Comparison of ENCODE assay signal across 18 cellular contexts in the genomic region with DNA sequence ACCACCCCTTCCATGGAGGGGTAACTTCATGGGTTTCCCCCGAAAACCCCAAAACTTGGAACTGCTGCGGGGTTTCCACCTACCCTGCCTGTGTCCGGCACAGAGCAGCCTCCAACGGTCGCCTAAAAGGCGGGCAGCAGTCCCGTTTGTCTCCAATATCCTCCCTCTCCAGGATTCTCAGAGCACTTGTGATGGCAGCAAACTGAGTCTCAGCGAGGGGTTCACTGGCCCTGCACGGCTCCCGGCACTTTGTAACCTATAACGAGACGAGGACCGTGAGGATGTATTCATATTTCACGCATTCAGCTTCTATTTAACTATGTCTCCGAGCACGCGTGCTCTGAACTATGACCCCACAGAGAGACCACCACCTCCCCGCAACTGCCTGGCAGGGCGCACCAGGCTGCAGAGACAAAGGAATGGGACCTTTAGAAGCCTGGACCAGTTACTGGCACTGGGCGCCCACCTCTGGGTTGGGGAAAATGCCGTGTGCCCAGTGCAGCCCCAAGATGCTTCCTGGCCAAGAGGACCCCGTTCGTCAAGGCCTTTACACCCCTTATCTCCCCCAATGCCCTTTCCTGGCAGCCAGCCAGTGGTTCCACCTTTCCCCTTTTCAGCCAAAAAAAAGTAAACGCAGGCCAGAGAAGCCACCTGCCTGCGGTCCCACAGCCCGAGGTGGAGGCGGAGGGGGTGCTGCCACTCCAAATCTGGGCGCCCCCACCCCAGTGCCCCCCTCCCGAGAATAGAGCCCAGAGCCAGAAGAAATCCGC.
DNase-seq lines count a peak whose midpoint lies in the region; ATAC-seq, FAIRE-seq and TF ChIP-seq lines count a peak whose summit lies in the region.
"Had no signal": no experiment of that assay in that cellular context is flagged by ENCODE, and none has a peak within 500 bp of the region (broad histone marks: within the 10 kb centered on the region; RNA-seq: fewer than 3 reads in every experiment).

No MANE protein-coding gene starts in this region.

- no peak for TF ChIP-seq CTCF in SK-N-SH (IDR thresholded peaks at IDR 0.05)
- TF ChIP-seq CTCF in K562 (IDR thresholded peaks at IDR 0.05 in 2 of 3, conservative IDR thresholded peaks at IDR 0.05 in 1 of 3; ENCODE audit: insufficient read depth in 2 of 3, low read depth in 1 of 3, low read length in 3 of 3): no peak
- TF ChIP-seq CTCF in spleen (IDR thresholded peaks at IDR 0.05 in 8 of 11, conservative IDR thresholded peaks at IDR 0.05 in 3 of 11): no peak
- TF ChIP-seq CTCF in GM10266 (IDR thresholded peaks at IDR 0.05; ENCODE audit: control insufficient read depth, insufficient read depth, low read depth, missing control alignments): no peak

- no peak overlapping the region for H2BK5ac ChIP-seq in mesendoderm (ENCODE audit: low read length)

- H3K4me3 ChIP-seq in SK-N-SH (ENCODE audit: low read depth in 2 of 2, low read length in 1 of 2) (no peak overlapping the region), K562 (no peak overlapping the region), mesendoderm (ENCODE audit: low read length) (no peak overlapping the region), spleen (peak overlapping the region in 2 of 8 donors; percentile 31 to 50)
- no peak overlapping the region for H3K4me3 ChIP-seq in naive thymus-derived CD4-positive, alpha-beta T cell (ENCODE audit: low read length)
- H3K4me3 ChIP-seq: right lobe of liver had no signal

- peaks cover 0 to 9% (median 1%) of the 10 kb centered on the region in 7 donors for H3K4me1 Mint-ChIP-seq in naive thymus-derived CD4-positive, alpha-beta T cell

- POLR2A ChIA-PET in SK-N-SH (lab: Yijun Ruan, JAX) (no interaction called here), K562 (lab: Yijun Ruan, JAX) (no interaction called here)
- POLR2A ChIA-PET in naive thymus-derived CD4-positive, alpha-beta T cell (lab: Charles Lee): no interaction called here

- no peaks in the 10 kb centered on the region for H3K9me3 ChIP-seq in SK-N-SH
- no peaks in the 10 kb centered on the region for H3K9me3 ChIP-seq in K562 (replicated peaks; ENCODE audit: control insufficient read depth, insufficient read depth, low read depth, low read length)
- H3K9me3 ChIP-seq in spleen: no peaks in the 10 kb centered on the region
- no peaks in the 10 kb centered on the region for H3K9me3 ChIP-seq in naive thymus-derived CD4-positive, alpha-beta T cell (ENCODE audit: control insufficient read depth in 2 of 3, low read length in 3 of 3)
- H3K9me3 ChIP-seq: ascending aorta, right lobe of liver had no signal

- no peak overlapping the region for H4K5ac ChIP-seq in mesendoderm (ENCODE audit: low read length)

- peaks cover 37 to 68% (median 42%) of the 10 kb centered on the region in 5 donors for H3K27me3 Mint-ChIP-seq in naive thymus-derived CD4-positive, alpha-beta T cell

- H2BK120ac ChIP-seq in mesendoderm (ENCODE audit: low read depth, low read length): no peak overlapping the region

- H4K20me1 ChIP-seq in SK-N-SH (ENCODE audit: insufficient read depth) (no peaks in the 10 kb centered on the region), K562 (replicated peaks; ENCODE audit: control insufficient read depth, insufficient read depth, low read length) (no peaks in the 10 kb centered on the region; the same call in 1 of the 2 replicates)

- 83% methylated on average over 28 of the region's 30 CpGs for WGBS in SK-N-SH (ENCODE audit: low lambda C conversion rate)
- 4% methylated on average over 15 of the region's 30 CpGs for WGBS in K562 (ENCODE audit: insufficient coverage, low coverage, missing lambda C conversion rate)
- WGBS in mesendoderm (ENCODE audit: extremely low coverage, insufficient coverage, low lambda C conversion rate): no CpG with 5 or more reads among the region's 30 CpGs
- 62 to 68% (median 67%) methylated on average over 29 to 30 of the region's 30 CpGs for WGBS in spleen, 5 donors

- H3K9me3 Mint-ChIP-seq in naive thymus-derived CD4-positive, alpha-beta T cell: no peaks in the 10 kb centered on the region
- H3K9me3 Mint-ChIP-seq: CD8-positive, alpha-beta T cell had no signal

- no peaks in the 10 kb centered on the region for H3K36me3 ChIP-seq in SK-N-SH (replicated peaks in 1 of 2; ENCODE audit: control insufficient read depth in 1 of 2, insufficient read depth in 2 of 2, low read length in 1 of 2)
- no peaks in the 10 kb centered on the region for H3K36me3 ChIP-seq in K562 (ENCODE audit: control insufficient read depth, insufficient read depth, low read length)
- H3K36me3 ChIP-seq in mesendoderm (ENCODE audit: control insufficient read depth, insufficient read depth, low read length): no peaks in the 10 kb centered on the region
- no peaks in the 10 kb centered on the region for H3K36me3 ChIP-seq in spleen
- no peaks in the 10 kb centered on the region for H3K36me3 ChIP-seq in naive thymus-derived CD4-positive, alpha-beta T cell (ENCODE audit: control insufficient read depth in 2 of 3, insufficient read depth in 3 of 3, low read length in 3 of 3)
- H3K36me3 ChIP-seq: ascending aorta, right lobe of liver had no signal

- TF ChIP-seq POLR2A in K562 (conservative IDR thresholded peaks at IDR 0.05) (no peak), spleen (IDR thresholded peaks at IDR 0.05) (no peak), GM18505 (IDR thresholded peaks at IDR 0.05; ENCODE audit: borderline replicate concordance, extremely low read depth, insufficient read depth, insufficient read length) (no peak)

- H3K79me2 ChIP-seq in SK-N-SH (ENCODE audit: insufficient read depth) (no peaks in the 10 kb centered on the region), K562 (ENCODE audit: control insufficient read depth, insufficient read depth, low read length) (no peaks in the 10 kb centered on the region), mesendoderm (ENCODE audit: control insufficient read depth, insufficient read depth, low read length) (no peaks in the 10 kb centered on the region)

- no peak overlapping the region for H3K23ac ChIP-seq in mesendoderm (ENCODE audit: low read length)

- no TSS peak for BruUV-seq in K562 (replicated peaks; lab: Mats Ljungman, UMichigan)

- H3K9ac ChIP-seq in SK-N-SH: no peak overlapping the region
- no peak overlapping the region for H3K9ac ChIP-seq in K562 (ENCODE audit: insufficient read depth in 1 of 2, low read depth in 2 of 2, low read length in 2 of 2)
- H3K9ac ChIP-seq in mesendoderm (ENCODE audit: low read length): peak overlapping the region; percentile 64

- no peak overlapping the region for H2AK5ac ChIP-seq in mesendoderm (ENCODE audit: low read length)

- no peak overlapping the region; a peak in 1 of 4 replicates for H3K27ac ChIP-seq in SK-N-SH (ENCODE audit: low read depth in 2 of 2, low read length in 1 of 2)
- no peak overlapping the region for H3K27ac ChIP-seq in K562 (ENCODE audit: extremely low read depth, low read depth, low read length)
- H3K27ac ChIP-seq in mesendoderm (ENCODE audit: low read depth, low read length): peak overlapping the region; percentile 54
- H3K27ac ChIP-seq in spleen: no peak overlapping the region
- H3K27ac ChIP-seq in naive thymus-derived CD4-positive, alpha-beta T cell (ENCODE audit: low read depth, low read length): no peak overlapping the region
- H3K27ac ChIP-seq: ascending aorta, foreskin keratinocyte, right lobe of liver had no signal

- in situ Hi-C loops in K562 (cut with MboI): no loop called here

- H3K36me3 Mint-ChIP-seq in naive thymus-derived CD4-positive, alpha-beta T cell: peaks cover 0 to 3% (median 0%) of the 10 kb centered on the region in 5 donors
- H3K36me3 Mint-ChIP-seq: CD8-positive, alpha-beta T cell had no signal

- H3K9me1 ChIP-seq in K562 (ENCODE audit: control insufficient read depth, insufficient read depth, low read length): no peaks in the 10 kb centered on the region

- H3K27ac Mint-ChIP-seq in naive thymus-derived CD4-positive, alpha-beta T cell: no peak overlapping the region
- H3K27ac Mint-ChIP-seq: CD8-positive, alpha-beta T cell had no signal

- peak overlapping the region; percentile 80 for H3K56ac ChIP-seq in mesendoderm (ENCODE audit: low read length)

- H3K4me3 Mint-ChIP-seq in naive thymus-derived CD4-positive, alpha-beta T cell: peak overlapping the region in 1 of 10 donors; percentile 29
- H3K4me3 Mint-ChIP-seq: CD8-positive, alpha-beta T cell had no signal

- TF ChIP-seq EP300 in SK-N-SH (IDR thresholded peaks at IDR 0.05; ENCODE audit: borderline replicate concordance in 1 of 2, low read depth in 1 of 2, low read length in 1 of 2) (no peak), K562 (IDR thresholded peaks at IDR 0.05; ENCODE audit: low read length) (no peak)

- H3K9me2 ChIP-seq in SK-N-SH: no peaks in the 10 kb centered on the region

- H2AFZ ChIP-seq in SK-N-SH (ENCODE audit: low read depth) (no peak overlapping the region), K562 (ENCODE audit: low read depth, low read length) (no peak overlapping the region)

- DNase-seq in SK-N-SH (peak; percentile 30), K562 (ENCODE audit: extremely low read depth in 1 of 4, low spot score in 3 of 4) (no peak), mesendoderm (no peak), spleen (peak; percentile 52), GM10266 (ENCODE audit: extremely low spot score) (no peak)
- DNase-seq in naive thymus-derived CD4-positive, alpha-beta T cell: no peak
- DNase-seq: 8988T, foreskin keratinocyte, KG1, NCI-H1417 treated with DMSO at 0.1 percent for 48 hours, NCI-H446 treated with DMSO at 0.1 percent for 48 hours had no signal

- H3F3A ChIP-seq in SK-N-SH (replicated peaks; ENCODE audit: insufficient read depth): no peaks in the 10 kb centered on the region

- H3K4me2 ChIP-seq in SK-N-SH (no peak overlapping the region), K562 (ENCODE audit: insufficient read depth, low read length) (no peak overlapping the region), mesendoderm (ENCODE audit: low read length) (no peak overlapping the region)

- ATAC-seq in SK-N-SH treated with all-trans-retinoic acid at 6 μM for 48 hours (no peak), K562 (no peak), GM18505 (IDR thresholded peaks at IDR 0.05; ENCODE audit: unreplicated experiment) (no peak)
- ATAC-seq in naive thymus-derived CD4-positive, alpha-beta T cell: no peak
- ATAC-seq: CD8-positive, alpha-beta T cell; foreskin keratinocyte; stimulated activated naive CD8-positive, alpha-beta T cell treated with anti-CD3 and anti-CD28 coated beads, Interleukin-15, Interleukin-2, amounts not matched to agents 100 U/mL and 50 U/mL, for 24 hours had no signal

- CTCF ChIA-PET in SK-N-SH (lab: Yijun Ruan, JAX): interaction anchor here (1.5 kb wide), 1 partner anchor 52 kb away, joined by 3 read pairs; no protein-coding TSS in a partner anchor
- CTCF ChIA-PET in K562 (lab: Yijun Ruan, JAX; ENCODE audit: low intra/inter-chr PET ratio): no interaction called here
- CTCF ChIA-PET in naive thymus-derived CD4-positive, alpha-beta T cell (lab: Charles Lee): no interaction called here

- H3K27me3 ChIP-seq in SK-N-SH (ENCODE audit: insufficient read depth) (no peaks in the 10 kb centered on the region), K562 (ENCODE audit: control insufficient read depth in 2 of 2, insufficient read depth in 2 of 2, low read length in 2 of 2) (peaks cover 0 to 35% of the 10 kb centered on the region in 2 experiments; a peak in 2 of 5 replicates), mesendoderm (ENCODE audit: insufficient read depth, low read length, poor library complexity) (no peaks in the 10 kb centered on the region), spleen (replicated peaks in 1 of 7) (peaks cover 0 to 74% (median 20%) of the 10 kb centered on the region in 7 donors)
- H3K27me3 ChIP-seq in naive thymus-derived CD4-positive, alpha-beta T cell (ENCODE audit: control insufficient read depth in 2 of 2, insufficient read depth in 2 of 2, low read length in 2 of 2): no peaks in the 10 kb centered on the region

- peaks cover 21 to 68% of the 10 kb centered on the region in 2 experiments; a peak in 3 of 4 replicates for H3K4me1 ChIP-seq in SK-N-SH (ENCODE audit: control insufficient read depth in 1 of 2, insufficient read depth in 2 of 2, low read depth in 1 of 2, low read length in 1 of 2)
- peaks cover 0 to 16% of the 10 kb centered on the region in 2 experiments; a peak in 2 of 5 replicates for H3K4me1 ChIP-seq in K562 (replicated peaks in 1 of 2; ENCODE audit: control insufficient read depth in 2 of 2, insufficient read depth in 2 of 2, low read length in 2 of 2)
- peaks cover 11% of the 10 kb centered on the region for H3K4me1 ChIP-seq in mesendoderm (ENCODE audit: control insufficient read depth, low read depth, low read length)
- H3K4me1 ChIP-seq in spleen: peaks cover 4 to 31% (median 21%) of the 10 kb centered on the region in 6 donors
- no peaks in the 10 kb centered on the region for H3K4me1 ChIP-seq in naive thymus-derived CD4-positive, alpha-beta T cell (ENCODE audit: control insufficient read depth in 2 of 2, insufficient read depth in 2 of 2, low read length in 2 of 2)
- H3K4me1 ChIP-seq: ascending aorta, foreskin keratinocyte, right lobe of liver had no signal

- FAIRE-seq in K562 (lab: Jason Lieb, UNC): no peak
- FAIRE-seq: G401.6 had no signal

- H3K79me1 ChIP-seq in mesendoderm (ENCODE audit: low read length): no peaks in the 10 kb centered on the region

- peak overlapping the region; percentile 72 for H3K4ac ChIP-seq in mesendoderm (ENCODE audit: low read depth, low read length)

- TF ChIP-seq RAD21 in SK-N-SH (IDR thresholded peaks at IDR 0.05; ENCODE audit: low read length) (no peak), K562 (CRISPR knock-in tag; conservative IDR thresholded peaks at IDR 0.05 in 1 of 2, IDR thresholded peaks at IDR 0.05 in 1 of 2) (no peak)

- intact Hi-C loops in K562 (cut with micrococcal nuclease): no loop called here
- intact Hi-C loops in spleen (cut with DNase I; ENCODE audit: low total_unique reads): no loop called here
- intact Hi-C loops in naive thymus-derived CD4-positive, alpha-beta T cell (cut with micrococcal nuclease): no loop called here

- H2BK15ac ChIP-seq in mesendoderm (replicated peaks; ENCODE audit: low read depth): no peak overlapping the region

- no peak overlapping the region for H4K8ac ChIP-seq in mesendoderm (ENCODE audit: low read depth, low read length)

- H3K18ac ChIP-seq in mesendoderm (ENCODE audit: low read length): peak overlapping the region; percentile 95

Comparison
In these comparisons a context has a peak if more than half of its experiments do, and no peak if none do; other contexts are left out.
1. DNase-seq: peak in SK-N-SH (single experiment) and spleen (single experiment); none in K562 (0 of 4), mesendoderm (single experiment), GM10266 (single experiment) and naive thymus-derived CD4-positive, alpha-beta T cell (0 of 9).
2. Of the 27 proteins assayed by ChIP-seq in both K562 and SK-N-SH: peak only in K562: NFIC; only in SK-N-SH: none; in both: none; in neither: 26.